19 cellular contexts compared by ENCODE assay signal in genomic region chr4:5891563-5892320, GRCh38. TPM values are rescaled to one million over a fixed set of nuclear protein-coding genes. Genes with fewer than 3 reads are reported as not detected.
A peak's percentile ranks its signal among the peaks of the same experiment; 100 is the strongest.
DNase-seq lines count a peak whose midpoint lies in the region; ATAC-seq lines count a peak whose summit lies in the region.
"Had no signal": no experiment of that assay in that cellular context is flagged by ENCODE, and none has a peak within 500 bp of the region (broad histone marks: within the 10 kb centered on the region; RNA-seq: fewer than 3 reads in every experiment).

No MANE protein-coding gene starts in this region.

- H3K9me3 Mint-ChIP-seq in activated CD4-positive, alpha-beta T cell treated with anti-CD3 and anti-CD28 coated beads, Interleukin-2, amount 10 ng/mL, durations not matched to agents 7 days and 5 days: no peaks in the 10 kb centered on the region

- H3K36me3 Mint-ChIP-seq in activated CD4-positive, alpha-beta T cell treated with anti-CD3 and anti-CD28 coated beads, Interleukin-2, amount 10 ng/mL, durations not matched to agents 7 days and 5 days (ENCODE audit: low read depth): no peaks in the 10 kb centered on the region

- 16% methylated on average over 34 of the region's 34 CpGs for WGBS in HUES64

- H3K27ac Mint-ChIP-seq in activated CD4-positive, alpha-beta T cell treated with anti-CD3 and anti-CD28 coated beads, Interleukin-2, amount 10 ng/mL, durations not matched to agents 7 days and 5 days: peak overlapping the region; percentile 1
- H3K27ac Mint-ChIP-seq: activated CD4-positive, alpha-beta T cell treated with anti-CD3 and anti-CD28 coated beads for 36 hours had no signal

- H3K4me3 ChIP-seq in HUES64 (ENCODE audit: low read length) (peak overlapping the region; percentile 48), iPS-15b (ENCODE audit: low read depth, low read length) (peak overlapping the region; percentile 75)
- H3K4me3 ChIP-seq: hepatocyte had no signal

- H3K4me1 ChIP-seq in HUES64 (ENCODE audit: insufficient read depth, low read length) (peaks cover 12% of the 10 kb centered on the region), iPS-15b (ENCODE audit: control insufficient read depth, insufficient read depth, low read length) (peaks cover 24% of the 10 kb centered on the region)
- H3K4me1 ChIP-seq: parathyroid adenoma had no signal

- H3K9me3 ChIP-seq in HUES64 (ENCODE audit: insufficient read depth, low read depth, low read length): no peaks in the 10 kb centered on the region; the same call in 1 of the 2 replicates
- H3K9me3 ChIP-seq in iPS-15b (ENCODE audit: control insufficient read depth, insufficient read depth, low read length): no peaks in the 10 kb centered on the region

- no peak overlapping the region for H3K4me3 Mint-ChIP-seq in activated CD4-positive, alpha-beta T cell treated with anti-CD3 and anti-CD28 coated beads, Interleukin-2, amount 10 ng/mL, durations not matched to agents 7 days and 5 days
- H3K4me3 Mint-ChIP-seq: activated CD4-positive, alpha-beta T cell treated with anti-CD3 and anti-CD28 coated beads for 36 hours had no signal

- POLR2A ChIA-PET in activated CD4-positive, alpha-beta T cell treated with anti-CD3 and anti-CD28 coated beads, Interleukin-2, amount 10 ng/mL, durations not matched to agents 7 days and 5 days (lab: Charles Lee): no interaction called here

- H3K27me3 Mint-ChIP-seq in activated CD4-positive, alpha-beta T cell treated with anti-CD3 and anti-CD28 coated beads, Interleukin-2, amount 10 ng/mL, durations not matched to agents 7 days and 5 days: peaks cover 57% of the 10 kb centered on the region

- H3K27me3 ChIP-seq in HUES64 (ENCODE audit: insufficient read depth, low read length) (peaks cover 78% of the 10 kb centered on the region), iPS-15b (ENCODE audit: control insufficient read depth, insufficient read depth, low read length) (peaks cover 72% of the 10 kb centered on the region)

- no peak overlapping the region for H3K27ac ChIP-seq in HUES64 (ENCODE audit: low read depth, low read length)
- H3K27ac ChIP-seq: hepatocyte, parathyroid adenoma, skin epidermis had no signal

- DNase-seq in activated CD4-positive, alpha-beta T cell treated with anti-CD3 and anti-CD28 coated beads, Interleukin-2, amount 10 ng/mL, durations not matched to agents 7 days and 5 days: no peak
- DNase-seq in activated CD4-positive, alpha-beta T cell treated with anti-CD3 and anti-CD28 coated beads, Interleukin-2, amount 50 U/mL, for 48 hours: no peak
- DNase-seq in NCI-H1694 treated with DMSO at 0.1 percent for 48 hours (lab: John Stamatoyannopoulos, UW): no peak
- no peak for DNase-seq in anterior cingulate cortex (lab: John Stamatoyannopoulos, UW)
- DNase-seq in stimulated activated CD4-positive, alpha-beta T cell treated with anti-CD3 and anti-CD28 coated beads, Interleukin-4, amount 100 ng/mL, for 24 hours: no peak
- DNase-seq: activated effector memory CD4-positive, alpha-beta T cell treated with Interleukin-2 at 50 U/mL for 16 hours; left colon; NCI-H510A; SIG-M5; stimulated activated CD4-positive, alpha-beta T cell treated with anti-CD3 and anti-CD28 coated beads, Interleukin-4, amount 100 ng/mL, for 1 hour had no signal

- H3K4me1 Mint-ChIP-seq in activated CD4-positive, alpha-beta T cell treated with anti-CD3 and anti-CD28 coated beads, Interleukin-2, amount 10 ng/mL, durations not matched to agents 7 days and 5 days: peaks cover 4% of the 10 kb centered on the region

- H3K36me3 ChIP-seq in HUES64 (ENCODE audit: insufficient read depth, low read length) (no peaks in the 10 kb centered on the region), iPS-15b (ENCODE audit: control insufficient read depth, insufficient read depth, low read length) (no peaks in the 10 kb centered on the region)

- ATAC-seq in GM21390 (IDR thresholded peaks at IDR 0.05; ENCODE audit: unreplicated experiment): no peak
- ATAC-seq: activated CD4-positive, alpha-beta T cell treated with anti-CD3 and anti-CD28 coated beads for 36 hours; left colon had no signal

- H3K9ac ChIP-seq in HUES64 (ENCODE audit: low read depth, low read length): no peak overlapping the region
- no peak overlapping the region for H3K9ac ChIP-seq in iPS-15b (ENCODE audit: low read depth, low read length)
- H3K9ac ChIP-seq: parathyroid adenoma had no signal

- CTCF ChIA-PET in activated CD4-positive, alpha-beta T cell treated with anti-CD3 and anti-CD28 coated beads, Interleukin-2, amount 10 ng/mL, durations not matched to agents 7 days and 5 days (lab: Charles Lee): interaction anchor here (1.5 kb wide), 1 partner anchor 21 kb away, joined by 3 read pairs; no protein-coding TSS in a partner anchor

RNA-seq across cellular contexts. Expression of gene CRMP1, which starts 1.1 kb away (rescaled TPM):
- total RNA-seq in activated CD4-positive, alpha-beta T cell treated with anti-CD3 and anti-CD28 coated beads, Interleukin-2, amount 10 ng/mL, durations not matched to agents 7 days and 5 days: under 1 TPM; 0.12 to 0.15 TPM
- 82.6 TPM for polyA plus RNA-seq in HUES64 (2013, experiment 1 of 2)
- polyA plus RNA-seq in HUES64 (2013, experiment 2 of 2): 83.9 TPM
- total RNA-seq: activated CD4-positive, alpha-beta T cell treated with anti-CD3 and anti-CD28 coated beads for 36 hours; mononuclear cell; OCI-LY7 had no signal
